ENCODE assay signal across 18 cellular contexts in the genomic region with DNA sequence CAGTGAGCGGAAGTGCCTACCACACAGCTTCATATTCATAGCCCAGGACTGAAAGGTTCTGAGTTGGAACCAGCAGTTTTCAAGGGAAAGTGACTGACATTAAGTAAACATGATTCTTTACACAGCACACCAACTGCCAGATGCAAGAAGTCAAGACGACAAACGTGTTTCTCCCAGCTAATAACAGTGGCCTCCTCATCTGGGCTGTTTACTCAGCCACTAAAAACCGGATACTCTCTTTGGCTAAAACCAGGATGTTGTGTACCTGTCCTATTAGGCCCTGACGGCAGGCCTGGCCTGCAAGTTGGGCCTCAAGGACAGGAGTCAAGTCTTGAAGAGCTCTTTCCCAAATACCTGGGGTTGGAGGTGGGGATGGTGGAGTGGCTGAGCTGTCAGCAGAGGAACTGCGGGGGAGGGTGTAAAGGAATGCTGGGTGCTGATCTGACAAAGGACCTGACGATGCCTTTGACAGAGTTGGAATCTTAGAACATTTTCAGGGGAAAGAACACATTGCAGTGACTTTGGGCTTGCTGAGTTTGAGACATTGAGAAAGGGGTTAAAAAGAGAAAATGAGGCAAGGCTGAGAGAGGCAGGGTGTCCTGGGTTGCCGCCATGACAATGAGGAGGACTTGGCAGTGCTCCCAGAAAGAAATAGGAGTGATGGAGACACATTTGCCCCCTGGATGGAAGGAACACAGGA. TPM values are rescaled to one million over a fixed set of nuclear protein-coding genes. Genes with fewer than 3 reads are reported as not detected.
DNase-seq lines count a peak whose midpoint lies in the region; ATAC-seq and TF ChIP-seq lines count a peak whose summit lies in the region.
"Had no signal": no experiment of that assay in that cellular context is flagged by ENCODE, and none has a peak within 500 bp of the region (broad histone marks: within the 10 kb centered on the region; RNA-seq: fewer than 3 reads in every experiment).

No MANE protein-coding gene starts in this region.

- DNase-seq in NCI-H510A treated with DMSO at 0.1 percent for 48 hours (lab: John Stamatoyannopoulos, UW) = peak; percentile 66
- DNase-seq in NCI-H510A (lab: John Stamatoyannopoulos, UW) = no peak
- peak; percentile 58 for DNase-seq in NCI-H748 treated with DMSO at 0.1 percent for 48 hours (lab: John Stamatoyannopoulos, UW)
- peak; percentile 70 for DNase-seq in esophagus muscularis mucosa (ENCODE audit: extremely low spot score)
- DNase-seq in upper lobe of left lung = peak in 1 of 2 donors; percentile 52
- no peak for DNase-seq in activated CD4-positive, CD25-positive, alpha-beta regulatory T cell treated with anti-CD3 and anti-CD28 coated beads, Interleukin-2, amount 50 U/mL, for 72 hours
- DNase-seq in Ammon's horn (ENCODE audit: low spot score) = no peak
- DNase-seq in activated CD4-positive, alpha-beta memory T cell treated with anti-CD3 and anti-CD28 coated beads, Interleukin-2, amount 10 ng/mL, durations not matched to agents 7 days and 5 days = no peak
- DNase-seq: activated T-cell treated with anti-CD3 and anti-CD28 coated beads, Interleukin-2, amount 50 U/mL, for 48 hours; adrenal gland; Caco-2; cortex of kidney; NCI-H2227 treated with DMSO at 0.1 percent for 48 hours; stimulated activated naive CD8-positive, alpha-beta T cell treated with anti-CD3 and anti-CD28 coated beads, Interleukin-15, amount 100 ng/mL, for 72 hours had no signal

- peaks cover 25% of the 10 kb centered on the region for H3K27me3 Mint-ChIP-seq in activated CD4-positive, alpha-beta memory T cell treated with anti-CD3 and anti-CD28 coated beads, Interleukin-2, amount 10 ng/mL, durations not matched to agents 7 days and 5 days

- intact Hi-C loops in esophagus muscularis mucosa (cut with DNase I) = no loop called here

- H3K4me3 Mint-ChIP-seq in activated CD4-positive, alpha-beta memory T cell treated with anti-CD3 and anti-CD28 coated beads, Interleukin-2, amount 10 ng/mL, durations not matched to agents 7 days and 5 days = no peak overlapping the region
- H3K4me3 Mint-ChIP-seq: stimulated activated naive CD8-positive, alpha-beta T cell treated with anti-CD3 and anti-CD28 coated beads, Interleukin-15, amount 100 ng/mL, for 72 hours; T-helper 1 cell treated with Interleukin-12 subunit alpha and Interleukin-12 subunit beta and Interleukin-4 antibody, amounts not matched to agents 30 μg/mL and 1 μg/mL, for 36 hours had no signal

- H3K9me3 Mint-ChIP-seq in activated CD4-positive, alpha-beta memory T cell treated with anti-CD3 and anti-CD28 coated beads, Interleukin-2, amount 10 ng/mL, durations not matched to agents 7 days and 5 days = no peaks in the 10 kb centered on the region
- H3K9me3 Mint-ChIP-seq: stimulated activated naive CD8-positive, alpha-beta T cell treated with anti-CD3 and anti-CD28 coated beads, Interleukin-15, amount 100 ng/mL, for 72 hours; T-helper 1 cell treated with Interleukin-12 subunit alpha and Interleukin-12 subunit beta and Interleukin-4 antibody, amounts not matched to agents 30 μg/mL and 1 μg/mL, for 36 hours had no signal

- TF ChIP-seq POLR2A in esophagus muscularis mucosa (IDR thresholded peaks at IDR 0.05; ENCODE audit: low read depth) = no peak
- no peak for TF ChIP-seq POLR2A in upper lobe of left lung (IDR thresholded peaks at IDR 0.05)

- no peaks in the 10 kb centered on the region for H3K36me3 Mint-ChIP-seq in activated CD4-positive, alpha-beta memory T cell treated with anti-CD3 and anti-CD28 coated beads, Interleukin-2, amount 10 ng/mL, durations not matched to agents 7 days and 5 days (ENCODE audit: low read depth)

- H3K36me3 ChIP-seq in esophagus muscularis mucosa (no peaks in the 10 kb centered on the region), upper lobe of left lung (no peaks in the 10 kb centered on the region)
- H3K36me3 ChIP-seq: adrenal gland had no signal

- POLR2A ChIA-PET in activated CD4-positive, alpha-beta memory T cell treated with anti-CD3 and anti-CD28 coated beads, Interleukin-2, amount 10 ng/mL, durations not matched to agents 7 days and 5 days (lab: Charles Lee) = no interaction called here

- peaks cover 7% of the 10 kb centered on the region for H3K4me1 Mint-ChIP-seq in activated CD4-positive, alpha-beta memory T cell treated with anti-CD3 and anti-CD28 coated beads, Interleukin-2, amount 10 ng/mL, durations not matched to agents 7 days and 5 days

- no peak overlapping the region for H3K27ac Mint-ChIP-seq in activated CD4-positive, alpha-beta memory T cell treated with anti-CD3 and anti-CD28 coated beads, Interleukin-2, amount 10 ng/mL, durations not matched to agents 7 days and 5 days
- H3K27ac Mint-ChIP-seq: stimulated activated naive CD8-positive, alpha-beta T cell treated with anti-CD3 and anti-CD28 coated beads, Interleukin-15, amount 100 ng/mL, for 72 hours; T-helper 1 cell treated with Interleukin-12 subunit alpha and Interleukin-12 subunit beta and Interleukin-4 antibody, amounts not matched to agents 30 μg/mL and 1 μg/mL, for 36 hours had no signal

- H3K4me3 ChIP-seq in esophagus muscularis mucosa (no peak overlapping the region), upper lobe of left lung (no peak overlapping the region)
- H3K4me3 ChIP-seq: A549, adrenal gland, HAP-1 had no signal

- WGBS in esophagus muscularis mucosa = 67% methylated on average over 8 of the region's 8 CpGs
- WGBS in upper lobe of left lung, 2 donors = 51 to 52% methylated on average over 8 of the region's 8 CpGs

- no peaks in the 10 kb centered on the region for H3K9me3 ChIP-seq in esophagus muscularis mucosa
- no peaks in the 10 kb centered on the region for H3K9me3 ChIP-seq in upper lobe of left lung
- H3K9me3 ChIP-seq: A549, adrenal gland, Caco-2, HAP-1 had no signal

- H3K27me3 ChIP-seq in esophagus muscularis mucosa (no peaks in the 10 kb centered on the region), upper lobe of left lung (no peaks in the 10 kb centered on the region)
- H3K27me3 ChIP-seq: adrenal gland had no signal

- peaks cover 18 to 25% (median 22%) of the 10 kb centered on the region in 4 donors for H3K4me1 ChIP-seq in esophagus muscularis mucosa
- H3K4me1 ChIP-seq in upper lobe of left lung = peaks cover 32 to 44% (median 40%) of the 10 kb centered on the region in 4 donors
- H3K4me1 ChIP-seq: A549, adrenal gland, HAP-1 had no signal

- CTCF ChIA-PET in activated CD4-positive, alpha-beta memory T cell treated with anti-CD3 and anti-CD28 coated beads, Interleukin-2, amount 10 ng/mL, durations not matched to agents 7 days and 5 days (lab: Charles Lee) = interaction anchor here (1.0 kb wide), 1 partner anchor 10 kb away, joined by 4 read pairs; no protein-coding TSS in a partner anchor

- H3K27ac ChIP-seq in esophagus muscularis mucosa (replicated peaks in 1 of 4) (no peak overlapping the region), upper lobe of left lung (peak overlapping the region; percentile 6 to 84 (median 15))
- H3K27ac ChIP-seq: A549, adrenal gland, RWPE1 had no signal

- TF ChIP-seq CTCF in esophagus muscularis mucosa (IDR thresholded peaks at IDR 0.05) = no peak
- no peak for TF ChIP-seq CTCF in upper lobe of left lung (IDR thresholded peaks at IDR 0.05)

- peak; percentile 25 to 80 for ATAC-seq in upper lobe of left lung (ENCODE audit: low FRiP score in 2 of 2)
- ATAC-seq: A549; stimulated activated naive CD8-positive, alpha-beta T cell treated with anti-CD3 and anti-CD28 coated beads, Interleukin-15, amount 100 ng/mL, for 72 hours had no signal

- no peak for TF ChIP-seq EP300 in esophagus muscularis mucosa (IDR thresholded peaks at IDR 0.05)
- TF ChIP-seq EP300 in upper lobe of left lung (IDR thresholded peaks at IDR 0.05) = peak in 1 of 4 donors; percentile 36

RNA-seq across cellular contexts. Expression of a gene that starts 57.7 kb away (rescaled TPM):
- total RNA-seq in esophagus muscularis mucosa = 1 to 10 TPM; 1.6 to 2.2 (median 1.6) TPM
- total RNA-seq in upper lobe of left lung = 1 to 10 TPM in 1 of 6 donors, under 1 TPM in 2, not detected in 3; 0.30 to 2.1 (median 0.92) TPM
- total RNA-seq in activated CD4-positive, alpha-beta memory T cell treated with anti-CD3 and anti-CD28 coated beads, Interleukin-2, amount 10 ng/mL, durations not matched to agents 7 days and 5 days = under 1 TPM; 0.30 to 0.33 TPM

Comparison
In these comparisons a context has a peak if more than half of its experiments do, and no peak if none do; other contexts are left out.
1. DNase-seq: peak in NCI-H510A treated with DMSO at 0.1 percent for 48 hours (single experiment), NCI-H748 treated with DMSO at 0.1 percent for 48 hours (single experiment) and esophagus muscularis mucosa (single experiment); none in NCI-H510A (single experiment), activated CD4-positive, CD25-positive, alpha-beta regulatory T cell treated with anti-CD3 and anti-CD28 coated beads, Interleukin-2, amount 50 U/mL, for 72 hours (single experiment), Ammon's horn (single experiment) and activated CD4-positive, alpha-beta memory T cell treated with anti-CD3 and anti-CD28 coated beads, Interleukin-2, amount 10 ng/mL, durations not matched to agents 7 days and 5 days (single experiment).
2. H3K27ac ChIP-seq: peak in upper lobe of left lung (4 of 4); none in esophagus muscularis mucosa (0 of 4).